In genomic region chr11:123173856-123174186, GRCh38 we compare ENCODE assay signal across 22 cellular contexts. TPM values are rescaled to one million over a fixed set of nuclear protein-coding genes. Genes with fewer than 3 reads are reported as not detected.
A peak's percentile ranks its signal among the peaks of the same experiment; 100 is the strongest.
DNase-seq lines count a peak whose midpoint lies in the region; ATAC-seq and TF ChIP-seq lines count a peak whose summit lies in the region.
"Had no signal": no experiment of that assay in that cellular context is flagged by ENCODE, and none has a peak within 500 bp of the region (broad histone marks: within the 10 kb centered on the region; RNA-seq: fewer than 3 reads in every experiment).

No MANE protein-coding gene starts in this region.

- TF ChIP-seq CTCF in HEK293 (tag by site-specific recombination; IDR thresholded peaks at IDR 0.05) (no peak), brain microvascular endothelial cell (IDR thresholded peaks at IDR 0.05; ENCODE audit: low read depth, low read length, missing control alignments) (no peak), lower lobe of right lung (IDR thresholded peaks at IDR 0.05) (no peak)
- no peak for TF ChIP-seq CTCF in activated CD8-positive, alpha-beta T cell treated with anti-CD3 and anti-CD28 coated beads for 36 hours (IDR thresholded peaks at IDR 0.05)

- no peak for ATAC-seq in lower lobe of right lung
- ATAC-seq in GM18867 (IDR thresholded peaks at IDR 0.05; ENCODE audit: unreplicated experiment): no peak
- no peak for ATAC-seq in activated CD8-positive, alpha-beta T cell treated with anti-CD3 and anti-CD28 coated beads for 36 hours
- ATAC-seq: left colon had no signal

- DNase-seq in brain microvascular endothelial cell: no peak
- DNase-seq in lower lobe of right lung: no peak
- no peak for DNase-seq in activated T-cell treated with anti-CD3 and anti-CD28 coated beads, Interleukin-2, amount 50 U/mL, for 24 hours
- DNase-seq in NCI-H146 (lab: John Stamatoyannopoulos, UW): no peak
- no peak for DNase-seq in activated CD8-positive, alpha-beta T cell treated with anti-CD3 and anti-CD28 coated beads for 36 hours
- DNase-seq: activated CD4-positive, alpha-beta T cell treated with anti-CD3 and anti-CD28 coated beads for 48 hours; activated CD8-positive, alpha-beta memory T cell treated with anti-CD3 and anti-CD28 coated beads, Interleukin-2, amount 50 U/mL, for 4 hours; activated naive CD8-positive, alpha-beta T cell treated with anti-CD3 and anti-CD28 coated beads, Interleukin-2, amount 10 ng/mL, durations not matched to agents 7 days and 5 days; CD4-positive, alpha-beta T cell; DMS153; GDM1; left colon; midbrain; NCI-H1694; NCI-H526 treated with DMSO at 0.1 percent for 48 hours; Right ventricle myocardium superior; stimulated activated CD4-positive, alpha-beta T cell treated with anti-CD3 and anti-CD28 coated beads, Interleukin-4, amount 100 ng/mL, for 4 hours had no signal

- H3K27ac ChIP-seq in HEK293 (ENCODE audit: extremely low read depth, low read depth, low read length) (no peak overlapping the region), brain microvascular endothelial cell (peak overlapping the region; percentile 24), lower lobe of right lung (peak overlapping the region; percentile 27), subcutaneous abdominal adipose tissue (ENCODE audit: low read depth, low read length) (peak overlapping the region; percentile 84)
- H3K27ac ChIP-seq: prostate gland had no signal

- no peaks in the 10 kb centered on the region for H3K4me1 Mint-ChIP-seq in activated T-cell treated with anti-CD3 and anti-CD28 coated beads, Interleukin-2, amount 50 U/mL, for 24 hours (ENCODE audit: low read depth)
- H3K4me1 Mint-ChIP-seq in activated CD8-positive, alpha-beta T cell treated with anti-CD3 and anti-CD28 coated beads for 36 hours (ENCODE audit: low read depth): peaks cover 4% of the 10 kb centered on the region

- H3K9me3 ChIP-seq in HEK293 (ENCODE audit: control insufficient read depth, insufficient read depth, low read depth, low read length) (no peaks in the 10 kb centered on the region), lower lobe of right lung (no peaks in the 10 kb centered on the region), subcutaneous abdominal adipose tissue (ENCODE audit: control insufficient read depth in 5 of 5, low read length in 5 of 5) (no peaks in the 10 kb centered on the region)
- H3K9me3 ChIP-seq: prostate gland had no signal

- H3K9ac ChIP-seq in subcutaneous abdominal adipose tissue (ENCODE audit: low read length in 5 of 5): peak overlapping the region in 2 of 5 donors; percentile 43 to 73
- H3K9ac ChIP-seq: neural progenitor cell had no signal

- no peaks in the 10 kb centered on the region for H3K4me1 ChIP-seq in HEK293 (ENCODE audit: control insufficient read depth, insufficient read depth, low read length)
- peaks cover 11% of the 10 kb centered on the region for H3K4me1 ChIP-seq in lower lobe of right lung
- H3K4me1 ChIP-seq in subcutaneous abdominal adipose tissue (ENCODE audit: control insufficient read depth in 5 of 5, insufficient read depth in 5 of 5, low read length in 5 of 5): peaks cover 3 to 64% (median 46%) of the 10 kb centered on the region in 5 donors
- H3K4me1 ChIP-seq: prostate gland had no signal

- intact Hi-C loops in lower lobe of right lung (cut with DNase I): no loop called here
- intact Hi-C loops in activated CD8-positive, alpha-beta T cell treated with anti-CD3 and anti-CD28 coated beads for 36 hours (cut with micrococcal nuclease): no loop called here

- no peak overlapping the region for H3K4me3 Mint-ChIP-seq in activated T-cell treated with anti-CD3 and anti-CD28 coated beads, Interleukin-2, amount 50 U/mL, for 24 hours
- H3K4me3 Mint-ChIP-seq in activated CD8-positive, alpha-beta T cell treated with anti-CD3 and anti-CD28 coated beads for 36 hours: no peak overlapping the region
- H3K4me3 Mint-ChIP-seq: activated naive CD8-positive, alpha-beta T cell treated with anti-CD3 and anti-CD28 coated beads, Interleukin-2, amount 10 ng/mL, durations not matched to agents 7 days and 5 days; CD4-positive, alpha-beta T cell; neural progenitor cell had no signal

- H3K36me3 ChIP-seq in HEK293 (ENCODE audit: control insufficient read depth in 2 of 2, insufficient read depth in 1 of 2, low read length in 2 of 2) (no peaks in the 10 kb centered on the region), brain microvascular endothelial cell (replicated peaks) (no peaks in the 10 kb centered on the region), lower lobe of right lung (no peaks in the 10 kb centered on the region), subcutaneous abdominal adipose tissue (ENCODE audit: control insufficient read depth in 5 of 5, insufficient read depth in 5 of 5, low read length in 5 of 5) (peaks cover 0 to 3% (median 0%) of the 10 kb centered on the region in 5 donors)
- H3K36me3 ChIP-seq: neural progenitor cell, prostate gland had no signal

- H3K9me3 Mint-ChIP-seq in activated T-cell treated with anti-CD3 and anti-CD28 coated beads, Interleukin-2, amount 50 U/mL, for 24 hours: no peaks in the 10 kb centered on the region
- H3K9me3 Mint-ChIP-seq in activated CD8-positive, alpha-beta T cell treated with anti-CD3 and anti-CD28 coated beads for 36 hours: no peaks in the 10 kb centered on the region
- H3K9me3 Mint-ChIP-seq: activated naive CD8-positive, alpha-beta T cell treated with anti-CD3 and anti-CD28 coated beads, Interleukin-2, amount 10 ng/mL, durations not matched to agents 7 days and 5 days; CD4-positive, alpha-beta T cell; neural progenitor cell had no signal

- no peak overlapping the region for H3K4me3 ChIP-seq in HEK293 (ENCODE audit: low read depth, low read length)
- H3K4me3 ChIP-seq in brain microvascular endothelial cell (ENCODE audit: low read depth, low read length): no peak overlapping the region
- no peak overlapping the region for H3K4me3 ChIP-seq in lower lobe of right lung
- no peak overlapping the region for H3K4me3 ChIP-seq in subcutaneous abdominal adipose tissue (ENCODE audit: low read depth in 1 of 5, low read length in 5 of 5)
- H3K4me3 ChIP-seq: neural progenitor cell, prostate gland had no signal

- no peaks in the 10 kb centered on the region for H3K36me3 Mint-ChIP-seq in activated T-cell treated with anti-CD3 and anti-CD28 coated beads, Interleukin-2, amount 50 U/mL, for 24 hours (ENCODE audit: low read depth)
- H3K36me3 Mint-ChIP-seq in activated CD8-positive, alpha-beta T cell treated with anti-CD3 and anti-CD28 coated beads for 36 hours (ENCODE audit: low read depth): no peaks in the 10 kb centered on the region
- H3K36me3 Mint-ChIP-seq: neural progenitor cell had no signal

- H3K27me3 ChIP-seq in brain microvascular endothelial cell (replicated peaks) (no peaks in the 10 kb centered on the region), lower lobe of right lung (ENCODE audit: low read depth) (no peaks in the 10 kb centered on the region), subcutaneous abdominal adipose tissue (ENCODE audit: control insufficient read depth in 5 of 5, insufficient read depth in 4 of 5, low read length in 5 of 5) (no peaks in the 10 kb centered on the region)
- H3K27me3 ChIP-seq: neural progenitor cell had no signal

- POLR2A ChIA-PET in HEK293 (lab: Yijun Ruan, JAX): no interaction called here
- POLR2A ChIA-PET in activated CD8-positive, alpha-beta T cell treated with anti-CD3 and anti-CD28 coated beads for 36 hours (lab: Charles Lee): interaction anchor here (0.6 kb wide), 1 partner anchor 14 kb away, joined by 3 read pairs; no protein-coding TSS in a partner anchor

- CTCF ChIA-PET in HEK293 (lab: Yijun Ruan, JAX): interaction anchor here (0.6 to 3.8 kb wide), 2 partner anchors 7 to 13 kb away, joined by 4 to 20 read pairs; no protein-coding TSS in a partner anchor
- CTCF ChIA-PET in activated CD8-positive, alpha-beta T cell treated with anti-CD3 and anti-CD28 coated beads for 36 hours (lab: Charles Lee): interaction anchor here (1.4 to 2.3 kb wide), 3 partner anchors 10 to 87 kb away, joined by 3 to 10 read pairs (median 7); no protein-coding TSS in a partner anchor

- H3K27ac Mint-ChIP-seq in activated T-cell treated with anti-CD3 and anti-CD28 coated beads, Interleukin-2, amount 50 U/mL, for 24 hours: no peak overlapping the region
- H3K27ac Mint-ChIP-seq in activated CD8-positive, alpha-beta T cell treated with anti-CD3 and anti-CD28 coated beads for 36 hours: no peak overlapping the region
- H3K27ac Mint-ChIP-seq: activated naive CD8-positive, alpha-beta T cell treated with anti-CD3 and anti-CD28 coated beads, Interleukin-2, amount 10 ng/mL, durations not matched to agents 7 days and 5 days; CD4-positive, alpha-beta T cell had no signal

- H3K27me3 Mint-ChIP-seq in activated T-cell treated with anti-CD3 and anti-CD28 coated beads, Interleukin-2, amount 50 U/mL, for 24 hours: no peaks in the 10 kb centered on the region
- no peaks in the 10 kb centered on the region for H3K27me3 Mint-ChIP-seq in activated CD8-positive, alpha-beta T cell treated with anti-CD3 and anti-CD28 coated beads for 36 hours

- in situ Hi-C loops in brain microvascular endothelial cell (cut with HindIII; ENCODE audit: low pct_ligation_motif_present, low sequenced_read_pairs): no loop called here

TF ChIP-seq in HEK293, 187 proteins besides CTCF, POLR2A, EP300 and RAD21:
- TF ChIP-seq SCRT2 (tag by site-specific recombination; IDR thresholded peaks at IDR 0.05) (peak; percentile 76), ZFP37 (tag by site-specific recombination; IDR thresholded peaks at IDR 0.05) (no peak)

RNA-seq across cellular contexts. Expression of gene CLMP, which starts 21.2 kb away (rescaled TPM):
- 15.1 TPM for total RNA-seq in lower lobe of right lung
- total RNA-seq in activated CD8-positive, alpha-beta T cell treated with anti-CD3 and anti-CD28 coated beads for 36 hours: under 1 TPM in 1 of 2 experiments, not detected in 1; 0.09 TPM

Comparison
In these comparisons a context has a peak if more than half of its experiments do, and no peak if none do; other contexts are left out.
1. RNA of gene CLMP, which starts 21.2 kb away (total RNA-seq): 15.1 TPM in lower lobe of right lung (single experiment); 0.09 TPM in activated CD8-positive, alpha-beta T cell treated with anti-CD3 and anti-CD28 coated beads for 36 hours; every median in the first group is over 10 times any median in the second.